Comparison of ENCODE assay signal across 20 cellular contexts in genomic region chr7:1893451-1893850, GRCh38.
DNase-seq lines count a peak whose midpoint lies in the region; ATAC-seq and TF ChIP-seq lines count a peak whose summit lies in the region.
"Had no signal": no experiment of that assay in that cellular context is flagged by ENCODE, and none has a peak within 500 bp of the region (broad histone marks: within the 10 kb centered on the region; RNA-seq: fewer than 3 reads in every experiment).

No MANE protein-coding gene starts in this region.

- H3K9ac ChIP-seq in endodermal cell (ENCODE audit: extremely low read depth, low read length, poor library complexity, severe bottlenecking): no peak overlapping the region

- no peaks in the 10 kb centered on the region for H3K27me3 Mint-ChIP-seq in activated naive CD8-positive, alpha-beta T cell treated with anti-CD3 and anti-CD28 coated beads for 36 hours
- no peaks in the 10 kb centered on the region for H3K27me3 Mint-ChIP-seq in activated naive CD8-positive, alpha-beta T cell treated with anti-CD3 and anti-CD28 coated beads, Interleukin-2, amount 50 U/mL, for 24 hours
- H3K27me3 Mint-ChIP-seq in effector memory CD8-positive, alpha-beta T cell: no peaks in the 10 kb centered on the region
- no peaks in the 10 kb centered on the region for H3K27me3 Mint-ChIP-seq in stimulated activated naive B cell treated with anti-CD40 and anti-IgM and Interleukin-4, amounts not matched to agents 10 μg/mL and 1 μg/mL and 100 μg/mL, for 72 hours
- H3K27me3 Mint-ChIP-seq in endodermal cell (ENCODE audit: insufficient read depth): no peaks in the 10 kb centered on the region
- no peaks in the 10 kb centered on the region for H3K27me3 Mint-ChIP-seq in stimulated activated memory B cell treated with anti-CD40 and anti-IgM and Interleukin-4, amounts not matched to agents 10 μg/mL and 1 μg/mL and 100 μg/mL, for 72 hours
- H3K27me3 Mint-ChIP-seq: CD4-positive, CD25-positive, alpha-beta regulatory T cell had no signal

- TF ChIP-seq CTCF in RWPE2 (IDR thresholded peaks at IDR 0.05; ENCODE audit: poor library complexity, severe bottlenecking) (no peak), endodermal cell (conservative IDR thresholded peaks at IDR 0.05) (no peak)

- H3K27ac ChIP-seq in RWPE2 (ENCODE audit: poor library complexity, severe bottlenecking) (no peak overlapping the region), endodermal cell (ENCODE audit: low read depth, low read length) (no peak overlapping the region)
- H3K27ac ChIP-seq: SJSA1 had no signal

- 96 to 100% methylated on average over 1 to 5 of the region's 5 CpGs for WGBS in endodermal cell (ENCODE audit: insufficient coverage in 1 of 2, insufficient read length in 1 of 2), 2 experiments

- H3K27me3 ChIP-seq in RWPE2 (ENCODE audit: insufficient read depth, poor library complexity, severe bottlenecking): no peaks in the 10 kb centered on the region
- H3K27me3 ChIP-seq in endodermal cell (ENCODE audit: control insufficient read depth, insufficient read depth, low read length, poor library complexity, severe bottlenecking): no peaks in the 10 kb centered on the region
- H3K27me3 ChIP-seq: SJSA1 had no signal

- H3K36me3 Mint-ChIP-seq in activated naive CD8-positive, alpha-beta T cell treated with anti-CD3 and anti-CD28 coated beads for 36 hours: peaks cover 5% of the 10 kb centered on the region
- H3K36me3 Mint-ChIP-seq in activated naive CD8-positive, alpha-beta T cell treated with anti-CD3 and anti-CD28 coated beads, Interleukin-2, amount 50 U/mL, for 24 hours (ENCODE audit: low read depth): peaks cover 10% of the 10 kb centered on the region
- H3K36me3 Mint-ChIP-seq in effector memory CD8-positive, alpha-beta T cell (ENCODE audit: insufficient read depth): peaks cover 18% of the 10 kb centered on the region
- peaks cover 33 to 48% of the 10 kb centered on the region in 2 donors for H3K36me3 Mint-ChIP-seq in stimulated activated naive B cell treated with anti-CD40 and anti-IgM and Interleukin-4, amounts not matched to agents 10 μg/mL and 1 μg/mL and 100 μg/mL, for 72 hours
- peaks cover 7% of the 10 kb centered on the region for H3K36me3 Mint-ChIP-seq in endodermal cell (ENCODE audit: low read depth)
- peaks cover 60% of the 10 kb centered on the region for H3K36me3 Mint-ChIP-seq in stimulated activated memory B cell treated with anti-CD40 and anti-IgM and Interleukin-4, amounts not matched to agents 10 μg/mL and 1 μg/mL and 100 μg/mL, for 72 hours

- no peak for DNase-seq in activated naive CD8-positive, alpha-beta T cell treated with anti-CD3 and anti-CD28 coated beads for 36 hours
- DNase-seq in activated naive CD8-positive, alpha-beta T cell treated with anti-CD3 and anti-CD28 coated beads, Interleukin-2, amount 50 U/mL, for 24 hours: no peak
- DNase-seq in RWPE2 (ENCODE audit: low spot score) (peak; percentile 49), endodermal cell (no peak)
- no peak for DNase-seq in effector memory CD8-positive, alpha-beta T cell
- DNase-seq in stimulated activated naive B cell treated with anti-CD40 and anti-IgM and Interleukin-4, amounts not matched to agents 10 μg/mL and 1 μg/mL and 100 μg/mL, for 72 hours: no peak
- DNase-seq: 8988T; ACHN; CD4-positive, CD25-positive, alpha-beta regulatory T cell; Karpas-422; NCI-H1105; NCI-H1436 treated with DMSO at 0.1 percent for 48 hours; NCI-H1930; NCI-H2107; NCI-H524; NCI-H748 treated with DMSO at 0.1 percent for 48 hours had no signal

- H3K4me3 ChIP-seq in RWPE2 (ENCODE audit: severe bottlenecking) (no peak overlapping the region), endodermal cell (ENCODE audit: low read length) (no peak overlapping the region)
- H3K4me3 ChIP-seq: SJSA1 had no signal

- no peak overlapping the region for H3K4me3 Mint-ChIP-seq in activated naive CD8-positive, alpha-beta T cell treated with anti-CD3 and anti-CD28 coated beads for 36 hours
- H3K4me3 Mint-ChIP-seq in activated naive CD8-positive, alpha-beta T cell treated with anti-CD3 and anti-CD28 coated beads, Interleukin-2, amount 50 U/mL, for 24 hours: no peak overlapping the region
- H3K4me3 Mint-ChIP-seq in effector memory CD8-positive, alpha-beta T cell: no peak overlapping the region
- no peak overlapping the region for H3K4me3 Mint-ChIP-seq in stimulated activated naive B cell treated with anti-CD40 and anti-IgM and Interleukin-4, amounts not matched to agents 10 μg/mL and 1 μg/mL and 100 μg/mL, for 72 hours
- H3K4me3 Mint-ChIP-seq in endodermal cell: no peak overlapping the region
- no peak overlapping the region for H3K4me3 Mint-ChIP-seq in stimulated activated memory B cell treated with anti-CD40 and anti-IgM and Interleukin-4, amounts not matched to agents 10 μg/mL and 1 μg/mL and 100 μg/mL, for 72 hours
- H3K4me3 Mint-ChIP-seq: CD4-positive, CD25-positive, alpha-beta regulatory T cell had no signal

- peaks cover 1% of the 10 kb centered on the region for H3K9me3 Mint-ChIP-seq in activated naive CD8-positive, alpha-beta T cell treated with anti-CD3 and anti-CD28 coated beads for 36 hours
- no peaks in the 10 kb centered on the region for H3K9me3 Mint-ChIP-seq in activated naive CD8-positive, alpha-beta T cell treated with anti-CD3 and anti-CD28 coated beads, Interleukin-2, amount 50 U/mL, for 24 hours
- no peaks in the 10 kb centered on the region for H3K9me3 Mint-ChIP-seq in effector memory CD8-positive, alpha-beta T cell
- no peaks in the 10 kb centered on the region for H3K9me3 Mint-ChIP-seq in stimulated activated naive B cell treated with anti-CD40 and anti-IgM and Interleukin-4, amounts not matched to agents 10 μg/mL and 1 μg/mL and 100 μg/mL, for 72 hours
- peaks cover 1% of the 10 kb centered on the region for H3K9me3 Mint-ChIP-seq in endodermal cell
- no peaks in the 10 kb centered on the region for H3K9me3 Mint-ChIP-seq in stimulated activated memory B cell treated with anti-CD40 and anti-IgM and Interleukin-4, amounts not matched to agents 10 μg/mL and 1 μg/mL and 100 μg/mL, for 72 hours
- H3K9me3 Mint-ChIP-seq: CD4-positive, CD25-positive, alpha-beta regulatory T cell had no signal

- H3K27ac Mint-ChIP-seq in activated naive CD8-positive, alpha-beta T cell treated with anti-CD3 and anti-CD28 coated beads for 36 hours: peak overlapping the region; percentile 15
- H3K27ac Mint-ChIP-seq in activated naive CD8-positive, alpha-beta T cell treated with anti-CD3 and anti-CD28 coated beads, Interleukin-2, amount 50 U/mL, for 24 hours: no peak overlapping the region
- peak overlapping the region; percentile 69 to 82 for H3K27ac Mint-ChIP-seq in effector memory CD8-positive, alpha-beta T cell
- peak overlapping the region; percentile 25 for H3K27ac Mint-ChIP-seq in stimulated activated naive B cell treated with anti-CD40 and anti-IgM and Interleukin-4, amounts not matched to agents 10 μg/mL and 1 μg/mL and 100 μg/mL, for 72 hours
- H3K27ac Mint-ChIP-seq in endodermal cell: no peak overlapping the region
- H3K27ac Mint-ChIP-seq in stimulated activated memory B cell treated with anti-CD40 and anti-IgM and Interleukin-4, amounts not matched to agents 10 μg/mL and 1 μg/mL and 100 μg/mL, for 72 hours: no peak overlapping the region

- ATAC-seq in activated naive CD8-positive, alpha-beta T cell treated with anti-CD3 and anti-CD28 coated beads, Interleukin-2, amount 50 U/mL, for 24 hours: no peak
- ATAC-seq in RWPE2 (ENCODE audit: low read depth) (no peak), HG03095 (IDR thresholded peaks at IDR 0.05; ENCODE audit: unreplicated experiment) (no peak)
- ATAC-seq in effector memory CD8-positive, alpha-beta T cell (replicated peaks): no peak
- ATAC-seq in stimulated activated naive B cell treated with anti-CD40 and anti-IgM and Interleukin-4, amounts not matched to agents 10 μg/mL and 1 μg/mL and 100 μg/mL, for 72 hours (replicated peaks): no peak
- no peak for ATAC-seq in stimulated activated memory B cell treated with anti-CD40 and anti-IgM and Interleukin-4, amounts not matched to agents 10 μg/mL and 1 μg/mL and 100 μg/mL, for 72 hours
- ATAC-seq: HepG2 had no signal

- H3K9me3 ChIP-seq in RWPE2 (ENCODE audit: severe bottlenecking) (no peaks in the 10 kb centered on the region), endodermal cell (ENCODE audit: control insufficient read depth, low read length) (peaks cover under 1% of the 10 kb centered on the region)
- H3K9me3 ChIP-seq: SJSA1 had no signal

- peaks cover 8% of the 10 kb centered on the region for H3K4me1 Mint-ChIP-seq in activated naive CD8-positive, alpha-beta T cell treated with anti-CD3 and anti-CD28 coated beads for 36 hours
- peaks cover 3% of the 10 kb centered on the region for H3K4me1 Mint-ChIP-seq in activated naive CD8-positive, alpha-beta T cell treated with anti-CD3 and anti-CD28 coated beads, Interleukin-2, amount 50 U/mL, for 24 hours
- H3K4me1 Mint-ChIP-seq in effector memory CD8-positive, alpha-beta T cell (ENCODE audit: low read depth in 2 of 2): peaks cover 25 to 27% of the 10 kb centered on the region in 2 donors
- H3K4me1 Mint-ChIP-seq in stimulated activated naive B cell treated with anti-CD40 and anti-IgM and Interleukin-4, amounts not matched to agents 10 μg/mL and 1 μg/mL and 100 μg/mL, for 72 hours: peaks cover 5 to 14% of the 10 kb centered on the region in 2 donors
- no peaks in the 10 kb centered on the region for H3K4me1 Mint-ChIP-seq in endodermal cell
- no peaks in the 10 kb centered on the region for H3K4me1 Mint-ChIP-seq in stimulated activated memory B cell treated with anti-CD40 and anti-IgM and Interleukin-4, amounts not matched to agents 10 μg/mL and 1 μg/mL and 100 μg/mL, for 72 hours

- H3K4me1 ChIP-seq in RWPE2 (ENCODE audit: insufficient read depth, poor library complexity, severe bottlenecking) (no peaks in the 10 kb centered on the region), endodermal cell (ENCODE audit: control insufficient read depth, insufficient read depth, low read length) (no peaks in the 10 kb centered on the region)

- H3K36me3 ChIP-seq in RWPE2 (ENCODE audit: low read depth): no peaks in the 10 kb centered on the region
- H3K36me3 ChIP-seq in endodermal cell (ENCODE audit: control insufficient read depth, insufficient read depth, low read length): peaks cover 5% of the 10 kb centered on the region

Comparison
In these comparisons a context has a peak if more than half of its experiments do, and no peak if none do; other contexts are left out.
1. H3K27ac Mint-ChIP-seq: peak in activated naive CD8-positive, alpha-beta T cell treated with anti-CD3 and anti-CD28 coated beads for 36 hours (single experiment), effector memory CD8-positive, alpha-beta T cell (2 of 2) and stimulated activated naive B cell treated with anti-CD40 and anti-IgM and Interleukin-4, amounts not matched to agents 10 μg/mL and 1 μg/mL and 100 μg/mL, for 72 hours (single experiment); none in activated naive CD8-positive, alpha-beta T cell treated with anti-CD3 and anti-CD28 coated beads, Interleukin-2, amount 50 U/mL, for 24 hours (single experiment), endodermal cell (single experiment) and stimulated activated memory B cell treated with anti-CD40 and anti-IgM and Interleukin-4, amounts not matched to agents 10 μg/mL and 1 μg/mL and 100 μg/mL, for 72 hours (single experiment).